In the genomic region with DNA sequence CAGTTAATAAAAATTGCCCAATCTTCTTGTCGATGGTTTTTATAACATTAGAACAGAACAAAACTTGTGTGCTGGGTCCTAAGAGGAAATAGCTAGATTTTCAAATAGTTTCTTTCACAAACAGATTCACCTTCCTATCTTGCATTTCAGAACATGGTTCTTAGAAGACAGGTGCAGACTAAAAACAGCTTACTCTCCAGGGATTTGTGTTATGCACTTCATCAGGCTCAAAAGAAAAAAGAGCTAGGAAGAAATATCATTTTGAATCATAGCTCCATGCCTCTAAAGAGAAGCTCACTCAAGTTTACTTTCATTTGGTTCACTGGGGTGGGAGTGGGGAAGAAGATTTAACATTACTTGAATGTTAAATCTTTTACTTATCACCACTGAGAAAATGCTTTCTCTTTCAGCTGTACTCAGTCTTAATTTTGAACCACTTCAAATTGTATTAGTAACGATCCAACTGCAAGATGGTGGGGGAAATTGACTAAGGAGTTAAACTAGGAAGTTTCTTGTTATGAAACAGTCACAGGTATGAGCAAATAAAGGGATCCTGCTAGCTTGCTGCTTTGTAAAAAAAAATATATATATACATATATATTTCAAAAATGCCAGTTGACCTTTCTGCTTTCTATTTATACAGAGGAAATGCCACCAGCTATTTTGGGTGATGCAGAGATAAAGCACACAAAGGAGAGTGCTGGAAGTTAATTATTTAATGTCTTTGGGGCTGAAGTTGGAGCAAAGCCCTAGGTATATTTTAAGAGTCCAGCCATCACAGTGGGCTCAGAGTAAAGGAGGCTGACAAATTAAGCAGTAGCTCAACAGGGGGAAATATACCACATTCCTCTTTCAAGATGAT, we compare ENCODE assay signal across 17 cellular contexts.
DNase-seq lines count a peak whose midpoint lies in the region; ATAC-seq, FAIRE-seq and TF ChIP-seq lines count a peak whose summit lies in the region.
"Had no signal": no experiment of that assay in that cellular context is flagged by ENCODE, and none has a peak within 500 bp of the region (broad histone marks: within the 10 kb centered on the region; RNA-seq: fewer than 3 reads in every experiment).

No MANE protein-coding gene starts in this region.

- no peaks in the 10 kb centered on the region for H3K9me3 ChIP-seq in MM.1S (replicated peaks; ENCODE audit: insufficient read depth, low read length)
- H3K9me3 ChIP-seq: Peyer's patch, thoracic aorta had no signal

- H3K9me2 ChIP-seq in MM.1S (replicated peaks; ENCODE audit: insufficient read depth, low read length), result no peaks in the 10 kb centered on the region

- no peaks in the 10 kb centered on the region for H3F3A ChIP-seq in MM.1S (ENCODE audit: insufficient read depth, low read length)

- no peaks in the 10 kb centered on the region for H3K36me3 Mint-ChIP-seq in memory B cell

- peak overlapping the region; percentile 55 for H3K4me2 ChIP-seq in MM.1S (ENCODE audit: low read depth, low read length)

- H3K4me3 Mint-ChIP-seq in memory B cell, result no peak overlapping the region
- H3K4me3 Mint-ChIP-seq: activated B cell treated with CpG ODN at 0.5 μM for 24 hours had no signal

- DNase-seq in EH (ENCODE audit: low read depth) (peak; percentile 68), GM19239 (ENCODE audit: insufficient read length, low spot score) (no peak), MM.1S (peak; percentile 10), memory B cell (ENCODE audit: low spot score in 2 of 2) (no peak), activated T-cell treated with anti-CD3 and anti-CD28 coated beads for 4 hours (no peak)
- no peak for DNase-seq in stimulated activated naive CD8-positive, alpha-beta T cell treated with anti-CD3 and anti-CD28 coated beads, Interleukin-15, Interleukin-2, amounts not matched to agents 100 U/mL and 50 U/mL, for 24 hours
- DNase-seq: activated B cell treated with CpG ODN at 0.5 μM for 24 hours; activated effector memory CD4-positive, alpha-beta T cell treated with Interleukin-2 at 50 U/mL for 16 hours; amniotic stem cell; foreskin melanocyte; NCI-H187 treated with DMSO at 0.1 percent for 48 hours; Peyer's patch; stimulated activated CD4-positive, alpha-beta T cell treated with anti-CD3 and anti-CD28 coated beads, Interleukin-1b, Interleukin-23, amount 100 ng/mL, for 48 hours; T-helper 1 cell had no signal

- no peak for TF ChIP-seq CTCF in MM.1S (IDR thresholded peaks at IDR 0.05; ENCODE audit: low read length)

- no peaks in the 10 kb centered on the region for H3K79me2 ChIP-seq in MM.1S (ENCODE audit: low read length)

- peaks cover 12% of the 10 kb centered on the region for H3K4me1 Mint-ChIP-seq in memory B cell

- H3K9me3 Mint-ChIP-seq in memory B cell, result no peaks in the 10 kb centered on the region
- H3K9me3 Mint-ChIP-seq: activated B cell treated with CpG ODN at 0.5 μM for 24 hours had no signal

- peak overlapping the region; percentile 11; the same call in 1 of the 2 replicates for H3K27ac ChIP-seq in MM.1S (ENCODE audit: low read length)
- H3K27ac ChIP-seq: Peyer's patch, thoracic aorta had no signal

- H3K4me3 ChIP-seq in MM.1S (ENCODE audit: low read length), result peak overlapping the region; percentile 8; the same call in 1 of the 2 replicates
- H3K4me3 ChIP-seq: Peyer's patch, thoracic aorta had no signal

- H3K27ac Mint-ChIP-seq in memory B cell, result peak overlapping the region; percentile 25
- H3K27ac Mint-ChIP-seq: activated B cell treated with CpG ODN at 0.5 μM for 24 hours had no signal

- no peak overlapping the region for H3K9ac ChIP-seq in MM.1S (ENCODE audit: low read length)

- ATAC-seq in memory B cell (ENCODE audit: low read depth) (no peak), GM19467 (IDR thresholded peaks at IDR 0.05; ENCODE audit: unreplicated experiment) (no peak)
- no peak for ATAC-seq in stimulated activated naive CD8-positive, alpha-beta T cell treated with anti-CD3 and anti-CD28 coated beads, Interleukin-15, Interleukin-2, amounts not matched to agents 100 U/mL and 50 U/mL, for 24 hours
- ATAC-seq: HCT116 had no signal

- no peaks in the 10 kb centered on the region for H3K27me3 ChIP-seq in MM.1S (replicated peaks; ENCODE audit: insufficient read depth, low read length)
- H3K27me3 ChIP-seq: Peyer's patch had no signal

- H3K4me1 ChIP-seq in MM.1S (ENCODE audit: low read length), result peaks cover 21% of the 10 kb centered on the region
- H3K4me1 ChIP-seq: Peyer's patch had no signal

- H3K27me3 Mint-ChIP-seq in memory B cell, result peaks cover 4% of the 10 kb centered on the region
- H3K27me3 Mint-ChIP-seq: activated B cell treated with CpG ODN at 0.5 μM for 24 hours had no signal

- H2AFZ ChIP-seq in MM.1S (ENCODE audit: low read length), result peak overlapping the region; percentile 34; the same call in 1 of the 2 replicates

- H3K36me3 ChIP-seq in MM.1S (replicated peaks; ENCODE audit: insufficient read depth, low read length), result no peaks in the 10 kb centered on the region
- H3K36me3 ChIP-seq: Peyer's patch, thoracic aorta had no signal

- no peaks in the 10 kb centered on the region for H4K20me1 ChIP-seq in MM.1S (ENCODE audit: insufficient read depth, low read length)

- peak; percentile 82 for FAIRE-seq in GM19239 (lab: Jason Lieb, UNC)

Comparison
In these comparisons a context has a peak if more than half of its experiments do, and no peak if none do; other contexts are left out.
1. DNase-seq: peak in EH (single experiment) and MM.1S (single experiment); none in GM19239 (single experiment), memory B cell (0 of 2), activated T-cell treated with anti-CD3 and anti-CD28 coated beads for 4 hours (single experiment) and stimulated activated naive CD8-positive, alpha-beta T cell treated with anti-CD3 and anti-CD28 coated beads, Interleukin-15, Interleukin-2, amounts not matched to agents 100 U/mL and 50 U/mL, for 24 hours (single experiment).